Comparison of ENCODE assay signal across 18 cellular contexts in genomic region chr4:1959104-1959384, GRCh38. TPM values are rescaled to one million over a fixed set of nuclear protein-coding genes. Genes with fewer than 3 reads are reported as not detected.
A peak's percentile ranks its signal among the peaks of the same experiment; 100 is the strongest.
DNase-seq lines count a peak whose midpoint lies in the region; ATAC-seq and TF ChIP-seq lines count a peak whose summit lies in the region.
"Had no signal": no experiment of that assay in that cellular context is flagged by ENCODE, and none has a peak within 500 bp of the region (broad histone marks: within the 10 kb centered on the region; RNA-seq: fewer than 3 reads in every experiment).

No MANE protein-coding gene starts in this region.

- WGBS in transverse colon (ENCODE audit: low coverage in 1 of 2), 2 donors: 86 to 96% methylated on average over 4 to 5 of the region's 5 CpGs

- TF ChIP-seq POLR2A in transverse colon (IDR thresholded peaks at IDR 0.05): no peak

- no peaks in the 10 kb centered on the region for H3K27me3 Mint-ChIP-seq in activated CD4-positive, alpha-beta T cell treated with anti-CD3 and anti-CD28 coated beads, Interleukin-2, amount 10 ng/mL, durations not matched to agents 7 days and 5 days
- H3K27me3 Mint-ChIP-seq in effector memory CD8-positive, alpha-beta T cell: no peaks in the 10 kb centered on the region

- H3K4me1 Mint-ChIP-seq in activated CD4-positive, alpha-beta T cell treated with anti-CD3 and anti-CD28 coated beads, Interleukin-2, amount 10 ng/mL, durations not matched to agents 7 days and 5 days: no peaks in the 10 kb centered on the region
- H3K4me1 Mint-ChIP-seq in effector memory CD8-positive, alpha-beta T cell (ENCODE audit: low read depth in 2 of 2): no peaks in the 10 kb centered on the region

- H3K27ac ChIP-seq in SJCRH30 (no peak overlapping the region), transverse colon (no peak overlapping the region)
- H3K27ac ChIP-seq: BLaER1 treated with 17β-estradiol and CSF1 and Interleukin-3, amounts not matched to agents 10 nM and 100 nM had no signal

- intact Hi-C loops in posterior vena cava (cut with DNase I): no loop called here
- intact Hi-C loops in transverse colon (cut with DNase I; ENCODE audit: low total_unique reads): no loop called here

- H3K4me1 ChIP-seq in SJCRH30: no peaks in the 10 kb centered on the region
- H3K4me1 ChIP-seq in transverse colon: no peaks in the 10 kb centered on the region
- H3K4me1 ChIP-seq: BLaER1 treated with 17β-estradiol and CSF1 and Interleukin-3, amounts not matched to agents 10 nM and 100 nM had no signal

- H3K36me3 Mint-ChIP-seq in activated CD4-positive, alpha-beta T cell treated with anti-CD3 and anti-CD28 coated beads, Interleukin-2, amount 10 ng/mL, durations not matched to agents 7 days and 5 days (ENCODE audit: low read depth): peaks cover 86% of the 10 kb centered on the region
- H3K36me3 Mint-ChIP-seq in effector memory CD8-positive, alpha-beta T cell (ENCODE audit: insufficient read depth): peaks cover 42% of the 10 kb centered on the region

- H3K4me3 Mint-ChIP-seq in activated CD4-positive, alpha-beta T cell treated with anti-CD3 and anti-CD28 coated beads, Interleukin-2, amount 10 ng/mL, durations not matched to agents 7 days and 5 days: no peak overlapping the region
- no peak overlapping the region for H3K4me3 Mint-ChIP-seq in effector memory CD8-positive, alpha-beta T cell
- H3K4me3 Mint-ChIP-seq: GM23338 had no signal

- in situ Hi-C loops in transverse colon (cut with MboI; ENCODE audit: low pct_ligation_motif_present in 1 of 4, low pct_unique_long_range_greater_than_20kb in 1 of 4, low sequenced_read_pairs in 3 of 4): loop anchor here in 1 of 4 donors (25.0 kb wide), 1 partner anchor 228 kb away; no protein-coding TSS in a partner anchor

- H3K9me3 ChIP-seq in SJCRH30 (replicated peaks): no peaks in the 10 kb centered on the region
- H3K9me3 ChIP-seq in transverse colon: no peaks in the 10 kb centered on the region
- H3K9me3 ChIP-seq: BLaER1 treated with 17β-estradiol and CSF1 and Interleukin-3, amounts not matched to agents 10 nM and 100 nM had no signal

- H3K9me3 Mint-ChIP-seq in activated CD4-positive, alpha-beta T cell treated with anti-CD3 and anti-CD28 coated beads, Interleukin-2, amount 10 ng/mL, durations not matched to agents 7 days and 5 days: no peaks in the 10 kb centered on the region
- H3K9me3 Mint-ChIP-seq in effector memory CD8-positive, alpha-beta T cell: no peaks in the 10 kb centered on the region
- H3K9me3 Mint-ChIP-seq: GM23338 had no signal

- no peak for TF ChIP-seq EP300 in transverse colon (IDR thresholded peaks at IDR 0.05; ENCODE audit: low read depth)

- POLR2A ChIA-PET in activated CD4-positive, alpha-beta T cell treated with anti-CD3 and anti-CD28 coated beads, Interleukin-2, amount 10 ng/mL, durations not matched to agents 7 days and 5 days (lab: Charles Lee): no interaction called here

- H3K27ac Mint-ChIP-seq in activated CD4-positive, alpha-beta T cell treated with anti-CD3 and anti-CD28 coated beads, Interleukin-2, amount 10 ng/mL, durations not matched to agents 7 days and 5 days: peak overlapping the region; percentile 64
- H3K27ac Mint-ChIP-seq in effector memory CD8-positive, alpha-beta T cell: peak overlapping the region; percentile 59 to 67
- H3K27ac Mint-ChIP-seq: GM23338 had no signal

- H3K27me3 ChIP-seq in SJCRH30 (no peaks in the 10 kb centered on the region), transverse colon (no peaks in the 10 kb centered on the region)
- H3K27me3 ChIP-seq: BLaER1 treated with 17β-estradiol and CSF1 and Interleukin-3, amounts not matched to agents 10 nM and 100 nM had no signal

- H3K4me3 ChIP-seq in SJCRH30 (no peak overlapping the region), transverse colon (no peak overlapping the region)
- H3K4me3 ChIP-seq: BLaER1 treated with 17β-estradiol and CSF1 and Interleukin-3, amounts not matched to agents 10 nM and 100 nM; GM23338; K562 had no signal

- CTCF ChIA-PET in activated CD4-positive, alpha-beta T cell treated with anti-CD3 and anti-CD28 coated beads, Interleukin-2, amount 10 ng/mL, durations not matched to agents 7 days and 5 days (lab: Charles Lee): interaction anchor here (0.9 to 1.9 kb wide), 3 partner anchors 11 to 23 kb away, joined by 4 to 5 read pairs (median 5); no protein-coding TSS in a partner anchor

- H3K36me3 ChIP-seq in SJCRH30 (peaks cover 88% of the 10 kb centered on the region), transverse colon (peaks cover 0 to 27% (median 3%) of the 10 kb centered on the region in 4 donors)

- DNase-seq in activated CD4-positive, alpha-beta T cell treated with anti-CD3 and anti-CD28 coated beads, Interleukin-2, amount 10 ng/mL, durations not matched to agents 7 days and 5 days: no peak
- no peak for DNase-seq in activated CD4-positive, alpha-beta T cell treated with anti-CD3 and anti-CD28 coated beads, Interleukin-2, amount 50 U/mL, for 1 hour
- DNase-seq in NCI-H2227 treated with DMSO at 0.1 percent for 48 hours (lab: John Stamatoyannopoulos, UW) (peak; percentile 11), posterior vena cava (ENCODE audit: low spot score) (peak; percentile 16), SJCRH30 (no peak), transverse colon (no peak)
- DNase-seq in effector memory CD8-positive, alpha-beta T cell: no peak
- no peak for DNase-seq in activated CD4-positive, CD25-positive, alpha-beta regulatory T cell treated with anti-CD3 and anti-CD28 coated beads, Interleukin-2, amount 50 U/mL, for 72 hours
- DNase-seq: 8988T, DND-41, GDM1, NCI-H1436 treated with DMSO at 0.1 percent for 48 hours, NCI-H2029 treated with DMSO at 0.1 percent for 48 hours, NCI-H526, SHP77 had no signal

- no peak for TF ChIP-seq CTCF in transverse colon (IDR thresholded peaks at IDR 0.05)

- ATAC-seq in effector memory CD8-positive, alpha-beta T cell (replicated peaks): no peak
- ATAC-seq: GM23338, K562 had no signal

RNA-seq across cellular contexts. Expression of gene NELFA, which starts 49.7 kb away (rescaled TPM):
- total RNA-seq in activated CD4-positive, alpha-beta T cell treated with anti-CD3 and anti-CD28 coated beads, Interleukin-2, amount 10 ng/mL, durations not matched to agents 7 days and 5 days: 10 to 100 TPM; 34.7 to 36.2 TPM
- total RNA-seq in posterior vena cava (10 to 100 TPM; 16.2 to 17.3 TPM), transverse colon (10 to 100 TPM; 22.0 to 80.4 (median 31.8) TPM)
- 21.1 and 24.0 TPM in 2 replicates for total RNA-seq in SJCRH30 (2014; rRNA removed; shearing (Covaris generic))

Comparison
In these comparisons a context has a peak if more than half of its experiments do, and no peak if none do; other contexts are left out.
1. DNase-seq: peak in NCI-H2227 treated with DMSO at 0.1 percent for 48 hours (single experiment) and posterior vena cava (single experiment); none in activated CD4-positive, alpha-beta T cell treated with anti-CD3 and anti-CD28 coated beads, Interleukin-2, amount 10 ng/mL, durations not matched to agents 7 days and 5 days (single experiment), activated CD4-positive, alpha-beta T cell treated with anti-CD3 and anti-CD28 coated beads, Interleukin-2, amount 50 U/mL, for 1 hour (single experiment), effector memory CD8-positive, alpha-beta T cell (0 of 3), SJCRH30 (0 of 2), transverse colon (single experiment) and activated CD4-positive, CD25-positive, alpha-beta regulatory T cell treated with anti-CD3 and anti-CD28 coated beads, Interleukin-2, amount 50 U/mL, for 72 hours (single experiment).